In the genomic region with DNA sequence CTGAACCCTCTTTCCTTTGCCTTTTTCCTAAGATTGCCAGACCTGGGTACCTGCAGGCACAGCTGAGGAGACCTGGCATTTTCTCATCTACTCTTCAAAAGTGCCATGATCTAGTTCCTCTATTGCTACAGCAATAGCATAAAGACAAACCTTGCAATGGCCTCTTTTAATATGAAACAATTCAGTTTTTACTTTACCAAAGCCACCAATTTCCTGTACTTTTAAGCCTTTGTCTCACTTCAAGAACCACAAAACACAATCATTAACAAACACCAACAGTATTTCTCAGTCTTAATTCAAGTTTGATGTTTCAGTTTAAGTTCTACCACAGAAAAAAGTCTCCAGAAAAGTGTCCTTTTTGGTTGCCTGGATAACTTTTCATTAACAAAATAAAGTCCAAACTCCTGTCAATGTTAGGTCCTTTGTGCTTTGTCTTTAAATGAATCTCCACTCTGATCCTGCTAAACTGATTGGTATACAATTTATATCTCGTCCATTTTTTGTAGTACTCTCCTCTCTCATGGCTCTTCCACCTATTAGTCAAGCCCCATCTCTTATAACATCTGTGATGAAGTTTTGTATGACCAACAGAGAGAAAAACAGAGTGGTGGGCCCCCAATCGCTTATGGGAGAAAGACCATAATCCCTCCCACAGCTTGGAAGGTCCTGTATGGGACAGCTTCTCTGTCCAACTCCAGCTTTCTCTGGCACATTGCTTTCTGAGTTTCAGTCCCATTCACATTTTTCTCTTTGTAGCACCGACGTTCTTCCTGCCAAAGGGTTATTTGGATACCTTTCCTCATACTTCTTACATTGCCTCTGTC, we compare ENCODE assay signal across 12 cellular contexts.
DNase-seq lines count a peak whose midpoint lies in the region; ATAC-seq and TF ChIP-seq lines count a peak whose summit lies in the region.
"Had no signal": no experiment of that assay in that cellular context is flagged by ENCODE, and none has a peak within 500 bp of the region (broad histone marks: within the 10 kb centered on the region; RNA-seq: fewer than 3 reads in every experiment).

No MANE protein-coding gene starts in this region.

- ATAC-seq in HG02840 (IDR thresholded peaks at IDR 0.05; ENCODE audit: low FRiP score, unreplicated experiment): peak; percentile 84

- H3K9me3 Mint-ChIP-seq in activated T-cell treated with anti-CD3 and anti-CD28 coated beads, Interleukin-2, amount 50 U/mL, for 24 hours: peaks cover 17% of the 10 kb centered on the region
- peaks cover 6% of the 10 kb centered on the region for H3K9me3 Mint-ChIP-seq in stimulated activated naive CD8-positive, alpha-beta T cell treated with anti-CD3 and anti-CD28 coated beads, Interleukin-15, Interleukin-2, amounts not matched to agents 100 ng/mL and 50 ng/mL, for 24 hours

- 0 out of 2 replicates have a peak overlapping the region, but pooled peaks have one; percentile 8 for H2AFZ ChIP-seq in MM.1S (ENCODE audit: low read length)

- H3K4me3 Mint-ChIP-seq in activated T-cell treated with anti-CD3 and anti-CD28 coated beads, Interleukin-2, amount 50 U/mL, for 24 hours: peak overlapping the region; percentile 54
- peak overlapping the region; percentile 43 for H3K4me3 Mint-ChIP-seq in stimulated activated naive CD8-positive, alpha-beta T cell treated with anti-CD3 and anti-CD28 coated beads, Interleukin-15, Interleukin-2, amounts not matched to agents 100 ng/mL and 50 ng/mL, for 24 hours

- H3K4me1 ChIP-seq in MM.1S (ENCODE audit: low read length): peaks cover 17% of the 10 kb centered on the region
- H3K4me1 ChIP-seq: prostate gland had no signal

- H4K20me1 ChIP-seq in MM.1S (ENCODE audit: insufficient read depth, low read length): no peaks in the 10 kb centered on the region

- TF ChIP-seq CTCF in MM.1S (IDR thresholded peaks at IDR 0.05; ENCODE audit: low read length): no peak

- H3K27me3 Mint-ChIP-seq in activated T-cell treated with anti-CD3 and anti-CD28 coated beads, Interleukin-2, amount 50 U/mL, for 24 hours: no peaks in the 10 kb centered on the region
- H3K27me3 Mint-ChIP-seq in stimulated activated naive CD8-positive, alpha-beta T cell treated with anti-CD3 and anti-CD28 coated beads, Interleukin-15, Interleukin-2, amounts not matched to agents 100 ng/mL and 50 ng/mL, for 24 hours: no peaks in the 10 kb centered on the region

- H3F3A ChIP-seq in MM.1S (ENCODE audit: insufficient read depth, low read length): no peaks in the 10 kb centered on the region

- no peak for DNase-seq in activated T-cell treated with anti-CD3 and anti-CD28 coated beads, Interleukin-2, amount 50 U/mL, for 24 hours
- no peak for DNase-seq in activated T-cell treated with anti-CD3 and anti-CD28 coated beads for 4 hours
- peak; percentile 43 for DNase-seq in MM.1S
- no peak for DNase-seq in NCI-H69 (lab: John Stamatoyannopoulos, UW)
- DNase-seq in HPDE6-E6E7 (ENCODE audit: extremely low spot score): no peak
- DNase-seq in NCI-H1436 (lab: John Stamatoyannopoulos, UW): no peak
- DNase-seq: activated effector memory CD4-positive, alpha-beta T cell treated with anti-CD3 and anti-CD28 coated beads, Interleukin-2, amount 50 U/mL, for 16 hours; kidney glomerular epithelial cell; SJCRH30 had no signal

- H3K27ac Mint-ChIP-seq in activated T-cell treated with anti-CD3 and anti-CD28 coated beads, Interleukin-2, amount 50 U/mL, for 24 hours: peak overlapping the region; percentile 78
- peak overlapping the region; percentile 84 for H3K27ac Mint-ChIP-seq in stimulated activated naive CD8-positive, alpha-beta T cell treated with anti-CD3 and anti-CD28 coated beads, Interleukin-15, Interleukin-2, amounts not matched to agents 100 ng/mL and 50 ng/mL, for 24 hours

- H3K4me1 Mint-ChIP-seq in activated T-cell treated with anti-CD3 and anti-CD28 coated beads, Interleukin-2, amount 50 U/mL, for 24 hours (ENCODE audit: low read depth): peaks cover 69% of the 10 kb centered on the region
- peaks cover 64% of the 10 kb centered on the region for H3K4me1 Mint-ChIP-seq in stimulated activated naive CD8-positive, alpha-beta T cell treated with anti-CD3 and anti-CD28 coated beads, Interleukin-15, Interleukin-2, amounts not matched to agents 100 ng/mL and 50 ng/mL, for 24 hours (ENCODE audit: low read depth)

- H3K27me3 ChIP-seq in MM.1S (replicated peaks; ENCODE audit: insufficient read depth, low read length): no peaks in the 10 kb centered on the region
- H3K27me3 ChIP-seq: SJCRH30 had no signal

- no peaks in the 10 kb centered on the region for H3K79me2 ChIP-seq in MM.1S (ENCODE audit: low read length)

- H3K9me3 ChIP-seq in MM.1S (replicated peaks; ENCODE audit: insufficient read depth, low read length): no peaks in the 10 kb centered on the region
- H3K9me3 ChIP-seq: prostate gland, SJCRH30 had no signal

- H3K36me3 Mint-ChIP-seq in activated T-cell treated with anti-CD3 and anti-CD28 coated beads, Interleukin-2, amount 50 U/mL, for 24 hours (ENCODE audit: low read depth): peaks cover 3% of the 10 kb centered on the region
- peaks cover 7% of the 10 kb centered on the region for H3K36me3 Mint-ChIP-seq in stimulated activated naive CD8-positive, alpha-beta T cell treated with anti-CD3 and anti-CD28 coated beads, Interleukin-15, Interleukin-2, amounts not matched to agents 100 ng/mL and 50 ng/mL, for 24 hours (ENCODE audit: low read depth)

- no peak overlapping the region for H3K4me3 ChIP-seq in MM.1S (ENCODE audit: low read length)
- H3K4me3 ChIP-seq: prostate gland, SJCRH30 had no signal

- H3K4me2 ChIP-seq in MM.1S (ENCODE audit: low read depth, low read length): peak overlapping the region; percentile 5; the same call in 1 of the 2 replicates

- H3K9ac ChIP-seq in MM.1S (ENCODE audit: low read length): no peak overlapping the region

- no peaks in the 10 kb centered on the region for H3K9me2 ChIP-seq in MM.1S (replicated peaks; ENCODE audit: insufficient read depth, low read length)

- no peak overlapping the region; the same call in 1 of the 2 replicates for H3K27ac ChIP-seq in MM.1S (ENCODE audit: low read length)
- H3K27ac ChIP-seq: prostate gland, SJCRH30 had no signal

- H3K36me3 ChIP-seq in MM.1S (replicated peaks; ENCODE audit: insufficient read depth, low read length): no peaks in the 10 kb centered on the region
- H3K36me3 ChIP-seq: prostate gland, SJCRH30 had no signal
